Comparison of ENCODE assay signal across 21 cellular contexts in genomic region chr3:28933337-28933736, GRCh38.
"Had no signal": no experiment of that assay in that cellular context is flagged by ENCODE, and none has a peak within 500 bp of the region (broad histone marks: within the 10 kb centered on the region; RNA-seq: fewer than 3 reads in every experiment).

No MANE protein-coding gene starts in this region.

- DNase-seq: colonic mucosa; cortex of kidney; dermis blood vessel endothelial cell; dorsolateral prefrontal cortex; effector CD4-positive, alpha-beta T cell; effector CD8-positive, alpha-beta T cell; effector memory CD4-positive, alpha-beta T cell; effector memory CD8-positive, alpha-beta T cell; endodermal cell; erythroblast; esophagus squamous epithelium; foreskin fibroblast; foreskin keratinocyte; foreskin melanocyte; gastrocnemius medialis; glutamatergic neuron; head of caudate nucleus; heart left ventricle; heart right ventricle had no signal

- ATAC-seq: effector memory CD8-positive, alpha-beta T cell; esophagus mucosa; foreskin keratinocyte; gastrocnemius medialis; gastroesophageal sphincter had no signal
